ENCODE assay signal across 26 cellular contexts in genomic region chr3:156948402-156949210, GRCh38.
A peak's percentile ranks its signal among the peaks of the same experiment; 100 is the strongest.
DNase-seq lines count a peak whose midpoint lies in the region; ATAC-seq and TF ChIP-seq lines count a peak whose summit lies in the region.
"Had no signal": no experiment of that assay in that cellular context is flagged by ENCODE, and none has a peak within 500 bp of the region (broad histone marks: within the 10 kb centered on the region; RNA-seq: fewer than 3 reads in every experiment).

No MANE protein-coding gene starts in this region.

- H3F3A ChIP-seq in neural progenitor cell (ENCODE audit: low read depth), result no peaks in the 10 kb centered on the region

- no peaks in the 10 kb centered on the region for H3K27me3 ChIP-seq in neural progenitor cell
- H3K27me3 ChIP-seq in effector memory CD4-positive, alpha-beta T cell (replicated peaks; ENCODE audit: control insufficient read depth, insufficient read depth, low read length, poor library complexity, severe bottlenecking), result no peaks in the 10 kb centered on the region

- H3K4me1 Mint-ChIP-seq in neural progenitor cell, result no peaks in the 10 kb centered on the region
- H3K4me1 Mint-ChIP-seq: CD4-positive, alpha-beta memory T cell; T-helper 17 cell had no signal

- no peak for ATAC-seq in GM18909 (IDR thresholded peaks at IDR 0.05; ENCODE audit: poor library complexity, unreplicated experiment)
- ATAC-seq in GM21723 (IDR thresholded peaks at IDR 0.05; ENCODE audit: unreplicated experiment), result no peak
- ATAC-seq: A549, PC-3, SK-N-SH treated with all-trans-retinoic acid at 6 μM for 48 hours, T-helper 17 cell had no signal

- H3K27me3 Mint-ChIP-seq in neural progenitor cell (ENCODE audit: insufficient read depth, low read depth), result no peaks in the 10 kb centered on the region

- no peak overlapping the region for H3K4me3 Mint-ChIP-seq in neural progenitor cell
- H3K4me3 Mint-ChIP-seq: CD4-positive, alpha-beta memory T cell; T-helper 17 cell had no signal

- H3K4me1 ChIP-seq in neural progenitor cell, result no peaks in the 10 kb centered on the region
- no peaks in the 10 kb centered on the region for H3K4me1 ChIP-seq in effector memory CD4-positive, alpha-beta T cell (ENCODE audit: control insufficient read depth, insufficient read depth, low read length, poor library complexity, severe bottlenecking)
- H3K4me1 ChIP-seq: A549 had no signal

- TF ChIP-seq CTCF in neural progenitor cell (IDR thresholded peaks at IDR 0.05), result no peak

- no peak overlapping the region for H3K9ac ChIP-seq in neural progenitor cell
- H3K9ac ChIP-seq: KMS-11 had no signal

- H2AFZ ChIP-seq in neural progenitor cell (replicated peaks), result peak overlapping the region; percentile 50

- no peak overlapping the region for H3K27ac Mint-ChIP-seq in neural progenitor cell
- H3K27ac Mint-ChIP-seq: CD4-positive, alpha-beta memory T cell; T-helper 17 cell had no signal

- no peaks in the 10 kb centered on the region for H3K79me2 ChIP-seq in neural progenitor cell (ENCODE audit: low read depth)

- H3K4me2 ChIP-seq in neural progenitor cell, result no peak overlapping the region
- H3K4me2 ChIP-seq: A549, KMS-11 had no signal

- H3K36me3 Mint-ChIP-seq in neural progenitor cell, result no peaks in the 10 kb centered on the region
- H3K36me3 Mint-ChIP-seq: CD4-positive, alpha-beta memory T cell had no signal

- H3K27ac ChIP-seq in neural progenitor cell, result no peak overlapping the region
- H3K27ac ChIP-seq in effector memory CD4-positive, alpha-beta T cell (ENCODE audit: insufficient read depth, low read length, poor library complexity, severe bottlenecking), result no peak overlapping the region
- H3K27ac ChIP-seq: A549, KMS-11 had no signal

- H3K9me3 ChIP-seq in neural progenitor cell (ENCODE audit: low read depth), result no peaks in the 10 kb centered on the region
- no peaks in the 10 kb centered on the region for H3K9me3 ChIP-seq in effector memory CD4-positive, alpha-beta T cell (ENCODE audit: control insufficient read depth, low read length)
- H3K9me3 ChIP-seq: A549 had no signal

- no peak overlapping the region for H3K4me3 ChIP-seq in neural progenitor cell
- no peak overlapping the region for H3K4me3 ChIP-seq in effector memory CD4-positive, alpha-beta T cell (ENCODE audit: insufficient read depth, low read depth, low read length, poor library complexity, severe bottlenecking)
- H3K4me3 ChIP-seq: A549 had no signal

- H3K36me3 ChIP-seq in neural progenitor cell, result no peaks in the 10 kb centered on the region
- no peaks in the 10 kb centered on the region for H3K36me3 ChIP-seq in effector memory CD4-positive, alpha-beta T cell (ENCODE audit: control insufficient read depth, insufficient read depth, low read length)

- H3K9me3 Mint-ChIP-seq in neural progenitor cell, result no peaks in the 10 kb centered on the region

- H4K20me1 ChIP-seq in neural progenitor cell (ENCODE audit: low read depth), result no peaks in the 10 kb centered on the region

- DNase-seq in DMS 273 treated with DMSO at 0.1 percent for 48 hours (lab: John Stamatoyannopoulos, UW), result peak; percentile 79
- DNase-seq in NCI-H2171 (lab: John Stamatoyannopoulos, UW), result peak; percentile 29
- peak; percentile 10 for DNase-seq in NCI-H69 (lab: John Stamatoyannopoulos, UW)
- no peak for DNase-seq in neural progenitor cell (ENCODE audit: low spot score)
- no peak for DNase-seq in effector memory CD4-positive, alpha-beta T cell
- DNase-seq: C1 segment of cervical spinal cord; CD4-positive, alpha-beta memory T cell; COR-L47; DMS153; DND-41; H7; IMR-90; NCI-H1092; NCI-H1417 treated with DMSO at 0.1 percent for 48 hours; NCI-H1694 treated with DMSO at 0.1 percent for 48 hours; NCI-H2081; NCI-H446; NCI-H748 treated with DMSO at 0.1 percent for 48 hours; NK-92 treated with Interleukin-12 subunit alpha and Interleukin-12 subunit beta, amount 100 ng/mL, for 24 hours; PC-3; T-helper 17 cell had no signal

Comparison
In these comparisons a context has a peak if more than half of its experiments do, and no peak if none do; other contexts are left out.
1. DNase-seq: peak in DMS 273 treated with DMSO at 0.1 percent for 48 hours (single experiment), NCI-H2171 (single experiment) and NCI-H69 (single experiment); none in neural progenitor cell (single experiment) and effector memory CD4-positive, alpha-beta T cell (0 of 3).